Comparison of ENCODE assay signal across 9 cellular contexts in genomic region chr5:140246378-140247122, GRCh38. TPM values are rescaled to one million over a fixed set of nuclear protein-coding genes. Genes with fewer than 3 reads are reported as not detected.
DNase-seq lines count a peak whose midpoint lies in the region; TF ChIP-seq lines count a peak whose summit lies in the region.
"Had no signal": no experiment of that assay in that cellular context is flagged by ENCODE, and none has a peak within 500 bp of the region (broad histone marks: within the 10 kb centered on the region; RNA-seq: fewer than 3 reads in every experiment).

No MANE protein-coding gene starts in this region.

- H3K9me3 ChIP-seq in SJSA1 (replicated peaks), result no peaks in the 10 kb centered on the region

- peak overlapping the region; percentile 44 for H3K27ac ChIP-seq in SJSA1

- peak; percentile 49 for DNase-seq in BJ (ENCODE audit: low read depth)
- DNase-seq in SJSA1 (ENCODE audit: low read depth in 1 of 2, low spot score in 2 of 2), result peak; percentile 75 to 82
- peak; percentile 79 to 91 for DNase-seq in foreskin fibroblast
- DNase-seq in occipital lobe (lab: John Stamatoyannopoulos, UW), result peak; percentile 79
- no peak for DNase-seq in DMS53 (lab: John Stamatoyannopoulos, UW)
- DNase-seq in activated CD8-positive, alpha-beta memory T cell treated with anti-CD3 and anti-CD28 coated beads for 24 hours, result no peak
- no peak for DNase-seq in NCI-H2227 (lab: John Stamatoyannopoulos, UW; ENCODE audit: unreplicated experiment)
- DNase-seq in putamen (ENCODE audit: low spot score), result no peak
- DNase-seq: H7 had no signal

- H3K36me3 ChIP-seq in BJ (ENCODE audit: control insufficient read depth, insufficient read depth, low read length) (no peaks in the 10 kb centered on the region), SJSA1 (peaks cover 53% of the 10 kb centered on the region)

- H3K4me1 ChIP-seq in SJSA1 (replicated peaks), result peaks cover 53% of the 10 kb centered on the region

- POLR2A ChIA-PET in BJ (lab: Charles Lee), result interaction anchor here (1.5 kb wide), 1 partner anchor 100 kb away, joined by 4 read pairs; the partner anchor contains the start of gene HBEGF

- H3K27me3 ChIP-seq in BJ (ENCODE audit: control insufficient read depth, insufficient read depth, low read length) (no peaks in the 10 kb centered on the region), SJSA1 (replicated peaks) (no peaks in the 10 kb centered on the region)

- CTCF ChIA-PET in BJ (lab: Yijun Ruan, JAX), result interaction anchor here (1.1 to 23.5 kb wide), 5 partner anchors 11 to 117 kb away, joined by 4 to 813 read pairs (median 14); partner anchors contain the start of genes HBEGF and SLC4A9

- H3K4me3 ChIP-seq in BJ (ENCODE audit: low read depth, low read length), result no peak overlapping the region
- no peak overlapping the region for H3K4me3 ChIP-seq in SJSA1
- no peak overlapping the region for H3K4me3 ChIP-seq in foreskin fibroblast (ENCODE audit: low read depth in 1 of 2, low read length in 2 of 2)

- TF ChIP-seq CTCF in BJ (IDR thresholded peaks at IDR 0.05; ENCODE audit: insufficient read depth, low read depth, low read length) (no peak), foreskin fibroblast (IDR thresholded peaks at IDR 0.05; ENCODE audit: low read depth, low read length) (no peak)

RNA-seq across cellular contexts. Expression of gene PFDN1, which starts 56.4 kb away (rescaled TPM):
- 97.7 and 114 TPM in 2 replicates for polyA plus RNA-seq in BJ (2011; rRNA removed)
- polyA minus RNA-seq in BJ (2011; rRNA and poly(A)+ RNA removed), result 44.6 and 66.8 TPM in 2 replicates
- total RNA-seq in SJSA1 (2014; rRNA removed; shearing (Covaris generic)), result 200 and 218 TPM in 2 replicates
- total RNA-seq in occipital lobe, result 36.8 TPM

Comparison
In these comparisons a context has a peak if more than half of its experiments do, and no peak if none do; other contexts are left out.
1. DNase-seq: peak in BJ (single experiment), SJSA1 (2 of 2), foreskin fibroblast (2 of 2) and occipital lobe (single experiment); none in DMS53 (single experiment), activated CD8-positive, alpha-beta memory T cell treated with anti-CD3 and anti-CD28 coated beads for 24 hours (single experiment), NCI-H2227 (single experiment) and putamen (single experiment).